In genomic region chr11:504053-504993, GRCh38 we compare ENCODE assay signal across 8 cellular contexts.
A peak's percentile ranks its signal among the peaks of the same experiment; 100 is the strongest.
DNase-seq lines count a peak whose midpoint lies in the region; ATAC-seq and TF ChIP-seq lines count a peak whose summit lies in the region.

No MANE protein-coding gene starts in this region.

- peak overlapping the region; percentile 99 for H3K4me3 Mint-ChIP-seq in stimulated activated naive CD8-positive, alpha-beta T cell treated with anti-CD3 and anti-CD28 coated beads, Interleukin-15, amount 100 ng/mL, for 72 hours

- DNase-seq in AG04449 (ENCODE audit: low read depth, low spot score) (no peak), HL-60 (ENCODE audit: low read depth in 1 of 2, low spot score in 1 of 2) (peak; percentile 82 to 91), inferior parietal cortex (ENCODE audit: extremely low spot score) (peak; percentile 15), DMS114 treated with DMSO at 0.1 percent for 48 hours (lab: John Stamatoyannopoulos, UW; ENCODE audit: unreplicated experiment) (no peak), NCI-H1436 treated with DMSO at 0.1 percent for 48 hours (lab: John Stamatoyannopoulos, UW) (no peak)
- DNase-seq in stimulated activated naive CD8-positive, alpha-beta T cell treated with anti-CD3 and anti-CD28 coated beads, Interleukin-15, amount 100 ng/mL, for 72 hours = no peak

- POLR2A ChIA-PET in AG04449 (lab: Yijun Ruan, JAX) = interaction anchor here (1.1 kb wide), 1 partner anchor 32 kb away, joined by 3 read pairs; no protein-coding TSS in a partner anchor

- peaks cover 62% of the 10 kb centered on the region for H3K4me1 Mint-ChIP-seq in stimulated activated naive CD8-positive, alpha-beta T cell treated with anti-CD3 and anti-CD28 coated beads, Interleukin-15, amount 100 ng/mL, for 72 hours

- H3K27me3 ChIP-seq in HL-60 (ENCODE audit: insufficient read depth, poor library complexity, severe bottlenecking) = no peaks in the 10 kb centered on the region

- H3K27ac ChIP-seq in HL-60 (replicated peaks) (peak overlapping the region; percentile 100), angular gyrus (ENCODE audit: low read depth, low read length) (peak overlapping the region; percentile 95)

- no peak for TF ChIP-seq CTCF in AG04449 (IDR thresholded peaks at IDR 0.05; ENCODE audit: insufficient read depth, low read length, missing control alignments)
- TF ChIP-seq CTCF in HL-60 (IDR thresholded peaks at IDR 0.05; ENCODE audit: insufficient read depth, low read length) = no peak

- peak overlapping the region; percentile 69 to 98 for H3K27ac Mint-ChIP-seq in stimulated activated naive CD8-positive, alpha-beta T cell treated with anti-CD3 and anti-CD28 coated beads, Interleukin-15, amount 100 ng/mL, for 72 hours

- CTCF ChIA-PET in AG04449 (lab: Yijun Ruan, JAX) = interaction anchor here (2.0 kb wide), 1 partner anchor 15 kb away, joined by 5 read pairs; no protein-coding TSS in a partner anchor

- no peak for ATAC-seq in stimulated activated naive CD8-positive, alpha-beta T cell treated with anti-CD3 and anti-CD28 coated beads, Interleukin-15, amount 100 ng/mL, for 72 hours
- no peak for ATAC-seq in HG02885 (IDR thresholded peaks at IDR 0.05; ENCODE audit: poor library complexity, unreplicated experiment)

- H3K4me3 ChIP-seq in AG04449 (ENCODE audit: low read depth, low read length) (peak overlapping the region; percentile 52), HL-60 (replicated peaks; ENCODE audit: insufficient read depth, low read length) (peak overlapping the region; percentile 67)

- no peaks in the 10 kb centered on the region for H3K27me3 Mint-ChIP-seq in stimulated activated naive CD8-positive, alpha-beta T cell treated with anti-CD3 and anti-CD28 coated beads, Interleukin-15, amount 100 ng/mL, for 72 hours

- no peaks in the 10 kb centered on the region for H3K9me3 Mint-ChIP-seq in stimulated activated naive CD8-positive, alpha-beta T cell treated with anti-CD3 and anti-CD28 coated beads, Interleukin-15, amount 100 ng/mL, for 72 hours

Comparison
In these comparisons a context has a peak if more than half of its experiments do, and no peak if none do; other contexts are left out.
1. DNase-seq: peak in HL-60 (2 of 2) and inferior parietal cortex (single experiment); none in AG04449 (single experiment), stimulated activated naive CD8-positive, alpha-beta T cell treated with anti-CD3 and anti-CD28 coated beads, Interleukin-15, amount 100 ng/mL, for 72 hours (0 of 2), DMS114 treated with DMSO at 0.1 percent for 48 hours (single experiment) and NCI-H1436 treated with DMSO at 0.1 percent for 48 hours (single experiment).